ENCODE assay signal across 22 cellular contexts in the genomic region with DNA sequence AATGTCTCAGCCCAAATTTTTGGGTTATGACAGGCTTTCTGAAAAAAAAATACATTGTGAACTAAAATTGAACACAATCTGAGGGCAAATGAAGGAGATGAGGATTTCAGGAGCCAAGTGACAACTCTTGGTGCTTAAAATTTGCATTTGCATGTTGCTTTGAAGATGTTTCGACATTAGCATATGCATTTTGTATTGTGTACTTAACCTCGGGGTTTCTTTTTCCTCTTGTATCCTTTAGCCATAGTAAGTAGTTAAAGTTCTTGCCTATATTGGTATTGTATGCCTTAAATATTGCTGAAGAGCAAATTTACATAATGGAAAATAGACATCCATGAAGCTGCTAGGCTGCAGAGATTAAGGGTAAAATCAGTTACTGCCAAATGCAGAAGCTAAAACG.
"Had no signal": no experiment of that assay in that cellular context is flagged by ENCODE, and none has a peak within 500 bp of the region (broad histone marks: within the 10 kb centered on the region; RNA-seq: fewer than 3 reads in every experiment).

No MANE protein-coding gene starts in this region.

- H3K9ac ChIP-seq: parathyroid adenoma had no signal

- H3K4me3 ChIP-seq: gastrocnemius medialis, heart right ventricle, lung, prostate gland, right lobe of liver, testis, tibial nerve had no signal

- H3K27me3 Mint-ChIP-seq: naive B cell; stimulated activated memory B cell treated with anti-CD40 and anti-IgM and Interleukin-4, amounts not matched to agents 10 μg/mL and 1 μg/mL and 100 μg/mL, for 72 hours; stimulated activated naive CD8-positive, alpha-beta T cell treated with anti-CD3 and anti-CD28 coated beads, Interleukin-15, Interleukin-2, amounts not matched to agents 100 ng/mL and 50 ng/mL, for 24 hours had no signal

- H3K4me1 ChIP-seq: gastrocnemius medialis, heart right ventricle, parathyroid adenoma, prostate gland, right lobe of liver, testis, tibial nerve had no signal

- H3K27ac Mint-ChIP-seq: immature natural killer cell; naive B cell; nephron; stimulated activated memory B cell treated with anti-CD40 and anti-IgM and Interleukin-4, amounts not matched to agents 10 μg/mL and 1 μg/mL and 100 μg/mL, for 72 hours; stimulated activated naive CD8-positive, alpha-beta T cell treated with anti-CD3 and anti-CD28 coated beads, Interleukin-15, Interleukin-2, amounts not matched to agents 100 ng/mL and 50 ng/mL, for 24 hours had no signal

- ATAC-seq: esophagus mucosa; gastrocnemius medialis; heart right ventricle; left colon; left ventricle myocardium superior; right lobe of liver; stimulated activated memory B cell treated with anti-CD40 and anti-IgM and Interleukin-4, amounts not matched to agents 10 μg/mL and 1 μg/mL and 100 μg/mL, for 72 hours had no signal

- H3K4me3 Mint-ChIP-seq: immature natural killer cell; naive B cell; nephron; stimulated activated memory B cell treated with anti-CD40 and anti-IgM and Interleukin-4, amounts not matched to agents 10 μg/mL and 1 μg/mL and 100 μg/mL, for 72 hours; stimulated activated naive CD8-positive, alpha-beta T cell treated with anti-CD3 and anti-CD28 coated beads, Interleukin-15, Interleukin-2, amounts not matched to agents 100 ng/mL and 50 ng/mL, for 24 hours had no signal

- H3K27me3 ChIP-seq: gastrocnemius medialis, heart right ventricle, right lobe of liver, testis, tibial nerve had no signal

- H3K27ac ChIP-seq: gastrocnemius medialis, heart right ventricle, parathyroid adenoma, prostate gland, right lobe of liver, testis, tibial nerve had no signal

- H3K36me3 Mint-ChIP-seq: immature natural killer cell; naive B cell; stimulated activated memory B cell treated with anti-CD40 and anti-IgM and Interleukin-4, amounts not matched to agents 10 μg/mL and 1 μg/mL and 100 μg/mL, for 72 hours had no signal

- H3K36me3 ChIP-seq: gastrocnemius medialis, heart right ventricle, prostate gland, right lobe of liver, tibial nerve had no signal

- H3K4me1 Mint-ChIP-seq: immature natural killer cell; naive B cell; nephron; stimulated activated memory B cell treated with anti-CD40 and anti-IgM and Interleukin-4, amounts not matched to agents 10 μg/mL and 1 μg/mL and 100 μg/mL, for 72 hours had no signal

- H3K9me3 ChIP-seq: gastrocnemius medialis, heart right ventricle, prostate gland, right lobe of liver, testis, tibial nerve had no signal

- H3K9me3 Mint-ChIP-seq: naive B cell; nephron; stimulated activated memory B cell treated with anti-CD40 and anti-IgM and Interleukin-4, amounts not matched to agents 10 μg/mL and 1 μg/mL and 100 μg/mL, for 72 hours; stimulated activated naive CD8-positive, alpha-beta T cell treated with anti-CD3 and anti-CD28 coated beads, Interleukin-15, Interleukin-2, amounts not matched to agents 100 ng/mL and 50 ng/mL, for 24 hours had no signal

- DNase-seq: effector memory CD4-positive, alpha-beta T cell; gastrocnemius medialis; heart right ventricle; hypothalamus; immature natural killer cell; kidney; left colon; left ventricle myocardium superior; mesenchymal stem cell; naive B cell; retina; right lobe of liver; stimulated activated CD4-positive, alpha-beta T cell treated with anti-CD3 and anti-CD28 coated beads, Interleukin-4, amount 100 ng/mL, for 24 hours; testis had no signal
